Comparison of ENCODE assay signal across 8 cellular contexts in genomic region chr20:49814057-49814675, GRCh38. TPM values are rescaled to one million over a fixed set of nuclear protein-coding genes. Genes with fewer than 3 reads are reported as not detected.
A peak's percentile ranks its signal among the peaks of the same experiment; 100 is the strongest.
DNase-seq lines count a peak whose midpoint lies in the region; ATAC-seq and TF ChIP-seq lines count a peak whose summit lies in the region.

No MANE protein-coding gene starts in this region.

- no peaks in the 10 kb centered on the region for H3K27me3 ChIP-seq in ACC112 (ENCODE audit: insufficient read depth, low read length)

- H3K27ac Mint-ChIP-seq in HFFc6 (peak overlapping the region; percentile 98), memory B cell (peak overlapping the region; percentile 92)
- H3K27ac Mint-ChIP-seq in activated naive CD8-positive, alpha-beta T cell: peak overlapping the region; percentile 98

- H3K4me3 ChIP-seq in ACC112 (ENCODE audit: low read depth, low read length): peak overlapping the region; percentile 91

- no peak for TF ChIP-seq CTCF in HFFc6 (IDR thresholded peaks at IDR 0.05)

- peaks cover 23% of the 10 kb centered on the region for H3K4me1 ChIP-seq in ACC112 (ENCODE audit: control insufficient read depth, insufficient read depth, low read length, unreplicated experiment)

- peaks cover 16% of the 10 kb centered on the region for H3K79me2 ChIP-seq in ACC112 (ENCODE audit: control insufficient read depth, insufficient read depth, low read length, unreplicated experiment)

- H3K36me3 ChIP-seq in ACC112 (ENCODE audit: insufficient read depth, low read length): peaks cover 6% of the 10 kb centered on the region

- H3K27me3 Mint-ChIP-seq in HFFc6 (ENCODE audit: insufficient read depth) (no peaks in the 10 kb centered on the region), memory B cell (no peaks in the 10 kb centered on the region)
- H3K27me3 Mint-ChIP-seq in activated naive CD8-positive, alpha-beta T cell: no peaks in the 10 kb centered on the region

- no peak overlapping the region for H2AFZ ChIP-seq in ACC112 (ENCODE audit: low read length, unreplicated experiment)

- H3K36me3 Mint-ChIP-seq in HFFc6 (ENCODE audit: low read depth) (peaks cover 19% of the 10 kb centered on the region), memory B cell (peaks cover 9% of the 10 kb centered on the region)
- peaks cover 4% of the 10 kb centered on the region for H3K36me3 Mint-ChIP-seq in activated naive CD8-positive, alpha-beta T cell

- H3K4me1 Mint-ChIP-seq in HFFc6 (ENCODE audit: low read depth) (peaks cover 36% of the 10 kb centered on the region), memory B cell (peaks cover 20% of the 10 kb centered on the region)
- H3K4me1 Mint-ChIP-seq in activated naive CD8-positive, alpha-beta T cell (ENCODE audit: low read depth): peaks cover 46% of the 10 kb centered on the region

- H3K27ac ChIP-seq in ACC112 (ENCODE audit: low read depth, low read length): peak overlapping the region; percentile 85; the same call in 1 of the 2 replicates

- ATAC-seq in memory B cell (ENCODE audit: low read depth) (no peak), GM19397 (IDR thresholded peaks at IDR 0.05; ENCODE audit: unreplicated experiment) (no peak)

- H3K9me3 Mint-ChIP-seq in HFFc6: no peaks in the 10 kb centered on the region
- no peaks in the 10 kb centered on the region for H3K9me3 Mint-ChIP-seq in activated naive CD8-positive, alpha-beta T cell (ENCODE audit: low read depth)
- no peaks in the 10 kb centered on the region for H3K9me3 Mint-ChIP-seq in memory B cell

- peak overlapping the region; percentile 96 for H3K4me3 Mint-ChIP-seq in HFFc6
- peak overlapping the region; percentile 96 for H3K4me3 Mint-ChIP-seq in activated naive CD8-positive, alpha-beta T cell
- peak overlapping the region; percentile 96 for H3K4me3 Mint-ChIP-seq in memory B cell

- DNase-seq in HFFc6 (no peak), memory B cell (ENCODE audit: low spot score in 2 of 2) (no peak), NCI-H82 (lab: John Stamatoyannopoulos, UW) (no peak), EL (no peak)
- DNase-seq in effector CD8-positive, alpha-beta T cell (lab: John Stamatoyannopoulos, UW): no peak

RNA-seq across cellular contexts. Expression of gene SLC9A8, which starts 1.5 kb away (rescaled TPM):
- 1 to 10 TPM; 7.1 to 8.0 (median 7.4) TPM for total RNA-seq in HFFc6 (2021; fragmentation: NEBNext Ultra II Directional; extraction: Animal tissue kit (Norgen Biotek cat#: 25700))
